Comparison of ENCODE assay signal across 12 cellular contexts in genomic region chr10:8026349-8027259, GRCh38. TPM values are rescaled to one million over a fixed set of nuclear protein-coding genes. Genes with fewer than 3 reads are reported as not detected.
DNase-seq lines count a peak whose midpoint lies in the region; ATAC-seq and TF ChIP-seq lines count a peak whose summit lies in the region.
"Had no signal": no experiment of that assay in that cellular context is flagged by ENCODE, and none has a peak within 500 bp of the region (broad histone marks: within the 10 kb centered on the region; RNA-seq: fewer than 3 reads in every experiment).

No MANE protein-coding gene starts in this region.

- H3K9me3 ChIP-seq in Loucy (ENCODE audit: insufficient read depth, low read depth, low read length) (no peaks in the 10 kb centered on the region), uterus (no peaks in the 10 kb centered on the region)
- H3K9me3 ChIP-seq: BLaER1, pancreas had no signal

- no peaks in the 10 kb centered on the region for H4K20me1 ChIP-seq in Loucy (ENCODE audit: insufficient read depth, low read length, poor library complexity, severe bottlenecking)
- H4K20me1 ChIP-seq: BLaER1 had no signal

- H3K27me3 ChIP-seq in Loucy (ENCODE audit: insufficient read depth, low read length, poor library complexity, severe bottlenecking) (no peaks in the 10 kb centered on the region), uterus (peaks cover 0 to 8% of the 10 kb centered on the region in 2 donors)
- H3K27me3 ChIP-seq: BLaER1 had no signal

- H2AFZ ChIP-seq in Loucy (ENCODE audit: low read length), result no peak overlapping the region

- peaks cover 6% of the 10 kb centered on the region for H3K4me1 Mint-ChIP-seq in activated CD8-positive, alpha-beta memory T cell treated with anti-CD3 and anti-CD28 coated beads, Interleukin-2, amount 10 ng/mL, durations not matched to agents 7 days and 5 days
- peaks cover 8% of the 10 kb centered on the region for H3K4me1 Mint-ChIP-seq in stimulated activated effector memory CD8-positive, alpha-beta T cell treated with anti-CD3 and anti-CD28 coated beads, Interleukin-12 subunit alpha, Interleukin-12 subunit beta, amount 100 ng/mL, for 72 hours

- H3K27me3 Mint-ChIP-seq in activated CD8-positive, alpha-beta memory T cell treated with anti-CD3 and anti-CD28 coated beads, Interleukin-2, amount 10 ng/mL, durations not matched to agents 7 days and 5 days, result peaks cover 25% of the 10 kb centered on the region

- intact Hi-C loops in uterus (cut with DNase I; ENCODE audit: low total_unique reads), result no loop called here

- no peak for TF ChIP-seq POLR2A in uterus (IDR thresholded peaks at IDR 0.05)

- H3K4me1 ChIP-seq in Loucy (ENCODE audit: insufficient read depth, low read length, poor library complexity, severe bottlenecking) (no peaks in the 10 kb centered on the region), uterus (no peaks in the 10 kb centered on the region)
- H3K4me1 ChIP-seq: BLaER1, pancreas had no signal

- no peaks in the 10 kb centered on the region for H3K9me3 Mint-ChIP-seq in activated CD8-positive, alpha-beta memory T cell treated with anti-CD3 and anti-CD28 coated beads, Interleukin-2, amount 10 ng/mL, durations not matched to agents 7 days and 5 days (ENCODE audit: low read depth)
- no peaks in the 10 kb centered on the region for H3K9me3 Mint-ChIP-seq in stimulated activated effector memory CD8-positive, alpha-beta T cell treated with anti-CD3 and anti-CD28 coated beads, Interleukin-12 subunit alpha, Interleukin-12 subunit beta, amount 100 ng/mL, for 72 hours

- H3K4me3 ChIP-seq in Loucy (ENCODE audit: low read length, poor library complexity, severe bottlenecking), result no peak overlapping the region
- H3K4me3 ChIP-seq in coronary artery, result no peak overlapping the region
- H3K4me3 ChIP-seq in uterus, result no peak overlapping the region
- H3K4me3 ChIP-seq: BLaER1, pancreas had no signal

- H3K79me2 ChIP-seq in Loucy (ENCODE audit: insufficient read depth, low read length), result no peaks in the 10 kb centered on the region

- TF ChIP-seq CTCF in Loucy (conservative IDR thresholded peaks at IDR 0.05; ENCODE audit: low read length) (no peak), coronary artery (IDR thresholded peaks at IDR 0.05) (no peak), uterus (IDR thresholded peaks at IDR 0.05) (no peak)

- peak overlapping the region; percentile 68 for H3K4me3 Mint-ChIP-seq in activated CD8-positive, alpha-beta memory T cell treated with anti-CD3 and anti-CD28 coated beads, Interleukin-2, amount 10 ng/mL, durations not matched to agents 7 days and 5 days
- peak overlapping the region; percentile 61 for H3K4me3 Mint-ChIP-seq in stimulated activated effector memory CD8-positive, alpha-beta T cell treated with anti-CD3 and anti-CD28 coated beads, Interleukin-12 subunit alpha, Interleukin-12 subunit beta, amount 100 ng/mL, for 72 hours

- H3K9ac ChIP-seq in Loucy (ENCODE audit: low read depth, low read length, poor library complexity, severe bottlenecking), result no peak overlapping the region
- H3K9ac ChIP-seq: BLaER1 had no signal

- H3F3A ChIP-seq in Loucy (ENCODE audit: low read depth), result no peaks in the 10 kb centered on the region

- peak; percentile 30 for ATAC-seq in activated CD8-positive, alpha-beta memory T cell treated with anti-CD3 and anti-CD28 coated beads, Interleukin-2, amount 10 ng/mL, durations not matched to agents 7 days and 5 days
- ATAC-seq in stimulated activated effector memory CD8-positive, alpha-beta T cell treated with anti-CD3 and anti-CD28 coated beads, Interleukin-12 subunit alpha, Interleukin-12 subunit beta, amount 100 ng/mL, for 72 hours, result no peak
- ATAC-seq in HG03457 (IDR thresholded peaks at IDR 0.05; ENCODE audit: unreplicated experiment), result no peak

- no peak overlapping the region for H3K27ac ChIP-seq in coronary artery
- no peak overlapping the region for H3K27ac ChIP-seq in uterus
- H3K27ac ChIP-seq: BLaER1, pancreas had no signal

- CTCF ChIA-PET in activated CD8-positive, alpha-beta memory T cell treated with anti-CD3 and anti-CD28 coated beads, Interleukin-2, amount 10 ng/mL, durations not matched to agents 7 days and 5 days (lab: Charles Lee), result interaction anchor here (0.9 to 1.4 kb wide), 2 partner anchors 26 to 155 kb away, joined by 3 read pairs; no protein-coding TSS in a partner anchor

- peak overlapping the region; percentile 19 for H3K4me2 ChIP-seq in Loucy (ENCODE audit: low read depth, low read length, poor library complexity, severe bottlenecking)
- H3K4me2 ChIP-seq: BLaER1 had no signal

- no peaks in the 10 kb centered on the region for H3K9me2 ChIP-seq in Loucy (replicated peaks; ENCODE audit: low read depth, low read length)

- DNase-seq in activated CD8-positive, alpha-beta memory T cell treated with anti-CD3 and anti-CD28 coated beads, Interleukin-2, amount 10 ng/mL, durations not matched to agents 7 days and 5 days, result no peak
- no peak for DNase-seq in activated CD8-positive, alpha-beta memory T cell treated with anti-CD3 and anti-CD28 coated beads, Interleukin-2, amount 50 U/mL, for 48 hours
- DNase-seq in coronary artery (ENCODE audit: low spot score), result peak; percentile 49
- no peak for DNase-seq in stimulated activated effector memory CD8-positive, alpha-beta T cell treated with anti-CD3 and anti-CD28 coated beads, Interleukin-12 subunit alpha, Interleukin-12 subunit beta, amount 100 ng/mL, for 72 hours (ENCODE audit: low spot score in 2 of 2)
- no peak for DNase-seq in NCI-H446 treated with DMSO at 0.1 percent for 48 hours (lab: John Stamatoyannopoulos, UW)
- no peak for DNase-seq in uterus
- DNase-seq: islet precursor cell, OCI-M1, pancreas had no signal

- no peaks in the 10 kb centered on the region for H3K36me3 ChIP-seq in Loucy (ENCODE audit: insufficient read depth, low read length)
- no peaks in the 10 kb centered on the region for H3K36me3 ChIP-seq in uterus
- H3K36me3 ChIP-seq: BLaER1, pancreas had no signal

- H3K27ac Mint-ChIP-seq in activated CD8-positive, alpha-beta memory T cell treated with anti-CD3 and anti-CD28 coated beads, Interleukin-2, amount 10 ng/mL, durations not matched to agents 7 days and 5 days, result no peak overlapping the region
- no peak overlapping the region for H3K27ac Mint-ChIP-seq in stimulated activated effector memory CD8-positive, alpha-beta T cell treated with anti-CD3 and anti-CD28 coated beads, Interleukin-12 subunit alpha, Interleukin-12 subunit beta, amount 100 ng/mL, for 72 hours

- no peaks in the 10 kb centered on the region for H3K36me3 Mint-ChIP-seq in activated CD8-positive, alpha-beta memory T cell treated with anti-CD3 and anti-CD28 coated beads, Interleukin-2, amount 10 ng/mL, durations not matched to agents 7 days and 5 days
- no peaks in the 10 kb centered on the region for H3K36me3 Mint-ChIP-seq in stimulated activated effector memory CD8-positive, alpha-beta T cell treated with anti-CD3 and anti-CD28 coated beads, Interleukin-12 subunit alpha, Interleukin-12 subunit beta, amount 100 ng/mL, for 72 hours

RNA-seq across cellular contexts. Expression of gene GATA3, which starts 27.9 kb away (rescaled TPM):
- 10 to 100 TPM; 61.5 to 83.4 TPM for total RNA-seq in activated CD8-positive, alpha-beta memory T cell treated with anti-CD3 and anti-CD28 coated beads, Interleukin-2, amount 10 ng/mL, durations not matched to agents 7 days and 5 days
- total RNA-seq in uterus, result 1 to 10 TPM in 1 of 4 donors, under 1 TPM in 1, not detected in 2; 0.28 to 2.1 TPM

Comparison
In these comparisons a context has a peak if more than half of its experiments do, and no peak if none do; other contexts are left out.
1. RNA of gene GATA3, which starts 27.9 kb away (total RNA-seq): 61.5 to 83.4 TPM in activated CD8-positive, alpha-beta memory T cell treated with anti-CD3 and anti-CD28 coated beads, Interleukin-2, amount 10 ng/mL, durations not matched to agents 7 days and 5 days; 0.28 to 2.1 TPM in uterus; every median in the first group is over 10 times any median in the second.